Comparison of ENCODE assay signal across 1 cellular context in genomic region chrX:19344207-19344534, GRCh38.
TF ChIP-seq lines count a peak whose summit lies in the region.

No MANE protein-coding gene starts in this region.

TF ChIP-seq in HepG2, 621 proteins besides CTCF, POLR2A, EP300 and RAD21 (continued from another document):
- TF ChIP-seq AFF4 (CRISPR knock-in tag; IDR thresholded peaks at IDR 0.05): no peak
- TF ChIP-seq ZNF891 (CRISPR knock-in tag; IDR thresholded peaks at IDR 0.05): no peak
- TF ChIP-seq ZNF703 (CRISPR knock-in tag; IDR thresholded peaks at IDR 0.05; ENCODE audit: borderline replicate concordance): no peak
- TF ChIP-seq, protein P1, sequence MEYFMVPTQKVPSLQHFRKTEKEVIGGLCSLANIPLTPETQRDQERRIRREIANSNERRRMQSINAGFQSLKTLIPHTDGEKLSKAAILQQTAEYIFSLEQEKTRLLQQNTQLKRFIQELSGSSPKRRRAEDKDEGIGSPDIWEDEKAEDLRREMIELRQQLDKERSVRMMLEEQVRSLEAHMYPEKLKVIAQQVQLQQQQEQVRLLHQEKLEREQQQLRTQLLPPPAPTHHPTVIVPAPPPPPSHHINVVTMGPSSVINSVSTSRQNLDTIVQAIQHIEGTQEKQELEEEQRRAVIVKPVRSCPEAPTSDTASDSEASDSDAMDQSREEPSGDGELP (IDR thresholded peaks at IDR 0.05; ENCODE audit: borderline replicate concordance, low read depth): peak; percentile 39; the same call in 1 of the 2 replicates
TF ChIP-seq in HepG2: peak in this region for 2.
